ENCODE assay signal across 1 cellular context in the genomic region with DNA sequence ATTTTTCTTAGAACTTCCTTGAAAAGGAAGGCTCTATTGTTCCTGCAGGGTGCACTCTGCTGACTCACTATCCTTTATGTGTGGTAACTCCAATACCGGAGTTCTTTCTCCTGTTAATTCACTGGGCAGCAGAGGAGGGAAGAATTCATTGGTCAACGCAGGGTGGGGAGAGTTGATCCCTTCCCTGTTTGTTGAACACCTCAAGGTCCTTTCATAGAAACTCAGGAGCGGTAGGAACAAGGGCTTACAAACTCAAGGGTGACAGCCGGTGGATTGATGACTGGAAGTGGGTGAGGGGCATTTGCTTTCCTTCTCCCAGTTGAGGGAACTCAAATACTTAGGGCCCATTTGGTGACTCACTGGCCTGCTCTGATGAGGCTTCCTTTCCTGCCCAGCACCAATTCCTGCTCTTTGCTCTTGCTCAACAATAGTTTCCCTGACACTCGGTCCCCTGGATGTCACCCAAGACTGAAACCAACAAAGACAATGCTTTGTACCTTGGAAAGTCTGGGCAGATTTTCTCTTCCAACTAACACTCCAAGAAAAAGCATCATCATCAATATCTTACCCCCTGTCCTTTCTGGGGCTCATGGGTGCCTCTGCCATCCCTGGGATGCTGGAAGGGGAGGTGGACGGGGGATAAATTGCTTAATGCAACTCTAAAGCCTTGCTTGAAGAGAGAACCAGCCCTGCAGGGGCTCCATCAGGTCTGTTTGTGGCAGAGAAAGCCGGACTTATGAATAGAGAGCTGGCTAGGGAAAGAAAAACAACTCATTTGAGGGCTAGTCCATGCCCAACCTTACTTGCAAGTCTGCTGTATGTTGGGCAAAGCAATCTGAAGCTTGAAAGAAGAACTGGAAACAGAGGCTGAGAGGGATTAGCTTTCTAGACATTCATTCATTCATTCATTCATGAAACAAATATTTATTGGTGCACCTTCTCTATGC.
TF ChIP-seq lines count a peak whose summit lies in the region.

No MANE protein-coding gene starts in this region.

TF ChIP-seq in GM23338, 12 proteins besides CTCF, POLR2A, EP300 and RAD21 (continued from another document):
- TF ChIP-seq, protein P1, sequence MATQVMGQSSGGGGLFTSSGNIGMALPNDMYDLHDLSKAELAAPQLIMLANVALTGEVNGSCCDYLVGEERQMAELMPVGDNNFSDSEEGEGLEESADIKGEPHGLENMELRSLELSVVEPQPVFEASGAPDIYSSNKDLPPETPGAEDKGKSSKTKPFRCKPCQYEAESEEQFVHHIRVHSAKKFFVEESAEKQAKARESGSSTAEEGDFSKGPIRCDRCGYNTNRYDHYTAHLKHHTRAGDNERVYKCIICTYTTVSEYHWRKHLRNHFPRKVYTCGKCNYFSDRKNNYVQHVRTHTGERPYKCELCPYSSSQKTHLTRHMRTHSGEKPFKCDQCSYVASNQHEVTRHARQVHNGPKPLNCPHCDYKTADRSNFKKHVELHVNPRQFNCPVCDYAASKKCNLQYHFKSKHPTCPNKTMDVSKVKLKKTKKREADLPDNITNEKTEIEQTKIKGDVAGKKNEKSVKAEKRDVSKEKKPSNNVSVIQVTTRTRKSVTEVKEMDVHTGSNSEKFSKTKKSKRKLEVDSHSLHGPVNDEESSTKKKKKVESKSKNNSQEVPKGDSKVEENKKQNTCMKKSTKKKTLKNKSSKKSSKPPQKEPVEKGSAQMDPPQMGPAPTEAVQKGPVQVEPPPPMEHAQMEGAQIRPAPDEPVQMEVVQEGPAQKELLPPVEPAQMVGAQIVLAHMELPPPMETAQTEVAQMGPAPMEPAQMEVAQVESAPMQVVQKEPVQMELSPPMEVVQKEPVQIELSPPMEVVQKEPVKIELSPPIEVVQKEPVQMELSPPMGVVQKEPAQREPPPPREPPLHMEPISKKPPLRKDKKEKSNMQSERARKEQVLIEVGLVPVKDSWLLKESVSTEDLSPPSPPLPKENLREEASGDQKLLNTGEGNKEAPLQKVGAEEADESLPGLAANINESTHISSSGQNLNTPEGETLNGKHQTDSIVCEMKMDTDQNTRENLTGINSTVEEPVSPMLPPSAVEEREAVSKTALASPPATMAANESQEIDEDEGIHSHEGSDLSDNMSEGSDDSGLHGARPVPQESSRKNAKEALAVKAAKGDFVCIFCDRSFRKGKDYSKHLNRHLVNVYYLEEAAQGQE (IDR thresholded peaks at IDR 0.05; ENCODE audit: unreplicated experiment): no peak
- TF ChIP-seq ZNF114 (CRISPR knock-in tag; IDR thresholded peaks at IDR 0.05): no peak
- TF ChIP-seq NANOG (IDR thresholded peaks at IDR 0.05; ENCODE audit: borderline replicate concordance): no peak
- no peak for TF ChIP-seq ZNF331 (CRISPR knock-in tag; IDR thresholded peaks at IDR 0.05; ENCODE audit: low read depth)
- no peak for TF ChIP-seq EZH2 (IDR thresholded peaks at IDR 0.05; ENCODE audit: low read depth, unreplicated experiment)
- TF ChIP-seq, protein P2, sequence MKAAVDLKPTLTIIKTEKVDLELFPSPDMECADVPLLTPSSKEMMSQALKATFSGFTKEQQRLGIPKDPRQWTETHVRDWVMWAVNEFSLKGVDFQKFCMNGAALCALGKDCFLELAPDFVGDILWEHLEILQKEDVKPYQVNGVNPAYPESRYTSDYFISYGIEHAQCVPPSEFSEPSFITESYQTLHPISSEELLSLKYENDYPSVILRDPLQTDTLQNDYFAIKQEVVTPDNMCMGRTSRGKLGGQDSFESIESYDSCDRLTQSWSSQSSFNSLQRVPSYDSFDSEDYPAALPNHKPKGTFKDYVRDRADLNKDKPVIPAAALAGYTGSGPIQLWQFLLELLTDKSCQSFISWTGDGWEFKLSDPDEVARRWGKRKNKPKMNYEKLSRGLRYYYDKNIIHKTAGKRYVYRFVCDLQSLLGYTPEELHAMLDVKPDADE (IDR thresholded peaks at IDR 0.05): no peak
- TF ChIP-seq CREB1 (CRISPR knock-in tag; IDR thresholded peaks at IDR 0.05; ENCODE audit: low read depth): no peak
- TF ChIP-seq JUNB (IDR thresholded peaks at IDR 0.05; ENCODE audit: unreplicated experiment): no peak
- no peak for TF ChIP-seq POLR2AphosphoS5 (IDR thresholded peaks at IDR 0.05; ENCODE audit: low read depth)
- no peak for TF ChIP-seq STAT1 (IDR thresholded peaks at IDR 0.05; ENCODE audit: unreplicated experiment)
